Comparison of ENCODE assay signal across 1 cellular context in the genomic region with DNA sequence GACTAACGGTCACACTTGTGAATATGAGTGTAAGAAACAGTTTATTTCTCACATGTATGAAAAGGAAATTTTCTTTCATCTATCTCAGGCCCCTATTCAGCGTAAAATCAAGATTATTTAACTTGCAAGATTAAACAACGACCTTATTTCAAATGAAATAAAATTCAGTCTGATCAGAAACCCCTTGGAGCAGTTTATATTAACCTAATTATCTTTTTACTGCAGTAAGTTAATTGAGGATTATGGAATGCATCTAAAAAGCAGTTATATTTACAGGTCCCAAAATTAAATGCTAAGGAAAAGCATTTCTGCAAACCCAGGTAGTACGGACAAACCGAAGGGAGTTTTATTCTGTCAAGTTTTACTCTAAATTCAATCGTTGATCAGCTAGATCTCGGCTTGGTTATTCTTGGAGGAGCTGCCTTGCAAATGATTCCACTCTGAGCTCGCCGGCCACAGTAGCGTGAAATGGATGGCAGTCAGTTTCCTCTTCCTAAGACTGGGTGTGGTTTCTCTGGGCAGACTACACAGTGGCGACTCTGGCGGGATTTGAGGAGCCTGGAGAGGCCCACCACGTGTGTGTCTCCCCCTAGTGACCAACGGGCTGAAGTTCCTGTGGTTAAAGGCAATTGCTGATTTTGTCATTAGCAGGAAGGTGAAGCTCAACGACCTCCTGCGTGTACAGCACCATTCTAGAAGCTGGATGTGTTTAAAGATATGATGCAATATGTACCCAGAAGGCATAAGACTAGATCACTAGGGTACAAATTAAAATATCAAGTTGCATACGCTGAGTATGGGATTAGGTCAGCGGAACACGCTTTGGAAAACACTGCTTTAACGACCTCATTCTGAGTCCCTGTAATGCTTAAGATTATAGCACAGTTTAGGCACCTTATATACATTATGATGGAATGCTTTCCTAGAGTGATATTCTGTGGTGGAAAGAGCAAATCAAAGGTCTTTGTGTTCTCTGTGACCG.
A peak's percentile ranks its signal among the peaks of the same experiment; 100 is the strongest.
TF ChIP-seq lines count a peak whose summit lies in the region.

No MANE protein-coding gene starts in this region.

TF ChIP-seq in HepG2, 621 proteins besides CTCF, POLR2A, EP300 and RAD21 (continued from another document):
- TF ChIP-seq HNF1B (CRISPR knock-in tag; IDR thresholded peaks at IDR 0.05), result peak; percentile 79
- TF ChIP-seq ZNF644 (CRISPR knock-in tag; IDR thresholded peaks at IDR 0.05; ENCODE audit: low read depth), result peak; percentile 60
- TF ChIP-seq ZSCAN20 (CRISPR knock-in tag; IDR thresholded peaks at IDR 0.05; ENCODE audit: borderline replicate concordance), result no peak
- no peak for TF ChIP-seq JDP2 (CRISPR knock-in tag; IDR thresholded peaks at IDR 0.05; ENCODE audit: borderline replicate concordance)
- no peak for TF ChIP-seq NONO (IDR thresholded peaks at IDR 0.05)
- no peak for TF ChIP-seq NONO (CRISPR knock-in tag; conservative IDR thresholded peaks at IDR 0.05)
- no peak for TF ChIP-seq ZNF773 (CRISPR knock-in tag; IDR thresholded peaks at IDR 0.05; ENCODE audit: borderline replicate concordance)
- TF ChIP-seq, protein P1, sequence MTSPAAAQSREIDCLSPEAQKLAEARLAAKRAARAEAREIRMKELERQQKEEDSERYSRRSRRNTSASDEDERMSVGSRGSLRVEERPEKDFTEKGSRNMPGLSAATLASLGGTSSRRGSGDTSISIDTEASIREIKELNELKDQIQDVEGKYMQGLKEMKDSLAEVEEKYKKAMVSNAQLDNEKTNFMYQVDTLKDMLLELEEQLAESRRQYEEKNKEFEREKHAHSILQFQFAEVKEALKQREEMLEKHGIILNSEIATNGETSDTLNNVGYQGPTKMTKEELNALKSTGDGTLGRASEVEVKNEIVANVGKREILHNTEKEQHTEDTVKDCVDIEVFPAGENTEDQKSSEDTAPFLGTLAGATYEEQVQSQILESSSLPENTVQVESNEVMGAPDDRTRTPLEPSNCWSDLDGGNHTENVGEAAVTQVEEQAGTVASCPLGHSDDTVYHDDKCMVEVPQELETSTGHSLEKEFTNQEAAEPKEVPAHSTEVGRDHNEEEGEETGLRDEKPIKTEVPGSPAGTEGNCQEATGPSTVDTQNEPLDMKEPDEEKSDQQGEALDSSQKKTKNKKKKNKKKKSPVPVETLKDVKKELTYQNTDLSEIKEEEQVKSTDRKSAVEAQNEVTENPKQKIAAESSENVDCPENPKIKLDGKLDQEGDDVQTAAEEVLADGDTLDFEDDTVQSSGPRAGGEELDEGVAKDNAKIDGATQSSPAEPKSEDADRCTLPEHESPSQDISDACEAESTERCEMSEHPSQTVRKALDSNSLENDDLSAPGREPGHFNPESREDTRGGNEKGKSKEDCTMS (CRISPR knock-in tag; conservative IDR thresholded peaks at IDR 0.05), result no peak
- TF ChIP-seq IKZF5 (CRISPR knock-in tag; IDR thresholded peaks at IDR 0.05), result peak; percentile 69; the same call in 1 of the 2 replicates
- no peak for TF ChIP-seq ZNF605 (CRISPR knock-in tag; IDR thresholded peaks at IDR 0.05)
- TF ChIP-seq, protein P2, sequence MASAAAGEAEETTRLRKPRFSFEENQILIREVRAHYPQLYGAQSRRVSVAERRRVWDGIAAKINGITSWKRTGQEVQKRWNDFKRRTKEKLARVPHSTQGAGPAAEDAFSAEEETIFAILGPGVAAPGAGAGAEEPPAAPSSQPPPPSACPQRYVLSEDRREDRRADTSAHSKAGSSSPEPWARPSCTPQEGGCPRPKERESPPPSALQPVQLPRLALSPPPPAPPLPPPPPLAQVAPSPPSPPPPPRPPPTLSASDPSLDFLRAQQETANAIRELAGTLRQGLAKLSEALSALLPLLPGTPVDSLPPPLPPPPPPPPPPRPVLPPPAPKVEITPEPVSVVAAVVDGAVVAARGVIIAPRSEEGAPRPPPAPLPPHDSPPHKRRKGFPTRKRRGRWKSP (CRISPR knock-in tag; IDR thresholded peaks at IDR 0.05), result 0 out of 2 replicates have a peak, but pooled peaks have one; percentile 29
- peak; percentile 41; the same call in 1 of the 2 replicates for TF ChIP-seq ZFY (CRISPR knock-in tag; IDR thresholded peaks at IDR 0.05)
- peak; percentile 40 for TF ChIP-seq FOXA3 (CRISPR knock-in tag; IDR thresholded peaks at IDR 0.05)
- TF ChIP-seq THRA (CRISPR knock-in tag; IDR thresholded peaks at IDR 0.05; ENCODE audit: borderline replicate concordance), result peak; percentile 59; the same call in 1 of the 2 replicates
- TF ChIP-seq ATF4 (CRISPR knock-in tag; IDR thresholded peaks at IDR 0.05), result peak; percentile 66 to 75; a peak in 2 of 4 replicates
- TF ChIP-seq PTBP1 (IDR thresholded peaks at IDR 0.05; ENCODE audit: low read depth, low read length, poor library complexity, severe bottlenecking), result no peak
- TF ChIP-seq ZFP82 (CRISPR knock-in tag; IDR thresholded peaks at IDR 0.05; ENCODE audit: borderline replicate concordance), result no peak
- no peak for TF ChIP-seq MAFF (IDR thresholded peaks at IDR 0.05; ENCODE audit: low read depth, low read length)
- TF ChIP-seq, protein P3, sequence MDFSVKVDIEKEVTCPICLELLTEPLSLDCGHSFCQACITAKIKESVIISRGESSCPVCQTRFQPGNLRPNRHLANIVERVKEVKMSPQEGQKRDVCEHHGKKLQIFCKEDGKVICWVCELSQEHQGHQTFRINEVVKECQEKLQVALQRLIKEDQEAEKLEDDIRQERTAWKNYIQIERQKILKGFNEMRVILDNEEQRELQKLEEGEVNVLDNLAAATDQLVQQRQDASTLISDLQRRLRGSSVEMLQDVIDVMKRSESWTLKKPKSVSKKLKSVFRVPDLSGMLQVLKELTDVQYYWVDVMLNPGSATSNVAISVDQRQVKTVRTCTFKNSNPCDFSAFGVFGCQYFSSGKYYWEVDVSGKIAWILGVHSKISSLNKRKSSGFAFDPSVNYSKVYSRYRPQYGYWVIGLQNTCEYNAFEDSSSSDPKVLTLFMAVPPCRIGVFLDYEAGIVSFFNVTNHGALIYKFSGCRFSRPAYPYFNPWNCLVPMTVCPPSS (IDR thresholded peaks at IDR 0.05), result no peak
- TF ChIP-seq DPF2 (CRISPR knock-in tag; IDR thresholded peaks at IDR 0.05; ENCODE audit: borderline replicate concordance, low read depth), result no peak
- TF ChIP-seq CBFB (CRISPR knock-in tag; IDR thresholded peaks at IDR 0.05), result peak; percentile 88
- peak; percentile 65; the same call in 1 of the 2 replicates for TF ChIP-seq HMGXB3 (CRISPR knock-in tag; IDR thresholded peaks at IDR 0.05; ENCODE audit: borderline replicate concordance)
- peak; percentile 54; the same call in 1 of the 2 replicates for TF ChIP-seq ELF1 (CRISPR knock-in tag; IDR thresholded peaks at IDR 0.05)
TF ChIP-seq in HepG2: peak in this region for 172.
